Comparison of ENCODE assay signal across 8 cellular contexts in the genomic region with DNA sequence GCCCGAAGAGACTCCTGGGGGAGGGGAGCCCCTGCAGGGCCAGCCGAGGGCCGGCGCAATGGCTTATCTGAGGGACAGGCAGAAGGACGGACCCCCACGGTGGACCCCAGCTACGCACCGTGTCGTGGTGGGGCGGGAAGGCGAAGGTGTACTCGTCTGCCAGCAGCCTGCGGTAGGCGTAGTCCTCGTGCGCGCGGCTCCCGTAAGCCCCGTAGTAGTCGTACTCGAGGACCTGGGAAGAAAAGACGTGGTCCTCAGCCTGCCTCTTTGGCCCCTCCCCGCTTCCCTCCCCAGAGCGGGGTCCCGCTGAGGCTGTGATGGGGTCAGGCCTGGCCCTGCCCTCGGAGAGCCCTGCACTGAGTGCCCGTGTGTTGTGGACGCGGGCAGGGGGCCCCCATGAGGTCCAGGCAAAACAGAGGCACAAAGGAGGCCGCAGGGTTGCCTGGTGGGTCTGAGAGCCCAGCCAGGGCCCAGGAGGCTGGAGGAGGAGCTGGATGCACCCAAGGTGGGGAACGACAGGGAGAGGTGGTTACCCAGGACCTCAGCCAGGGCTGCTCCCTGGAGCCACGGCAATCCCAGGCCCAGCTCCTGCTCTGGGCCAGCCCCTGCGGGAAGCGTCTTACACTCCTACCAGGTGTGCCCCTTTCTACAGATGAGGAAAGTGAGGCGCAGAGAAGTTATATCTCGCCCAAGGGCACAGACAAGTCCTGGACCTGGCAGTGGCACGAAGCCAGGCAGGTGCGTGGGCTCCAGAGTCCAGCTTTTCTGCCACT. TPM values are rescaled to one million over a fixed set of nuclear protein-coding genes. Genes with fewer than 3 reads are reported as not detected.
DNase-seq lines count a peak whose midpoint lies in the region; ATAC-seq and TF ChIP-seq lines count a peak whose summit lies in the region.

No MANE protein-coding gene starts in this region.

- TF ChIP-seq CTCF in heart right ventricle (IDR thresholded peaks at IDR 0.05) = no peak

- DNase-seq in NCI-H1105 treated with DMSO at 0.1 percent for 48 hours (lab: John Stamatoyannopoulos, UW) (peak; percentile 60), heart right ventricle (no peak), A172 (ENCODE audit: low spot score) (no peak)
- peak; percentile 74 for DNase-seq in activated CD8-positive, alpha-beta memory T cell treated with anti-CD3 and anti-CD28 coated beads for 24 hours

- H3K9me3 ChIP-seq in heart right ventricle (no peaks in the 10 kb centered on the region), skeletal muscle satellite cell (replicated peaks; ENCODE audit: low read length) (no peaks in the 10 kb centered on the region)

- no peak overlapping the region for H3K4me2 ChIP-seq in skeletal muscle satellite cell (ENCODE audit: low read length)

- H3K27me3 ChIP-seq in heart right ventricle = peaks cover 11 to 37% (median 32%) of the 10 kb centered on the region in 7 donors
- peaks cover 4% of the 10 kb centered on the region for H3K27me3 ChIP-seq in skeletal muscle satellite cell (ENCODE audit: control insufficient read depth, insufficient read depth, low read length)

- peaks cover 11 to 39% (median 32%) of the 10 kb centered on the region in 9 donors for H3K4me1 ChIP-seq in heart right ventricle
- peaks cover 26% of the 10 kb centered on the region for H3K4me1 ChIP-seq in skeletal muscle satellite cell (ENCODE audit: control insufficient read depth, insufficient read depth, low read length)

- intact Hi-C loops in heart right ventricle (cut with DNase I) = no loop called here

- peak overlapping the region; percentile 35 for H3K9ac ChIP-seq in skeletal muscle satellite cell (ENCODE audit: low read depth, low read length)

- H3K4me3 ChIP-seq in heart right ventricle (peak overlapping the region in 8 of 10 donors; percentile 9 to 41 (median 30)), skeletal muscle satellite cell (ENCODE audit: low read length) (no peak overlapping the region)

- ATAC-seq in heart right ventricle = peak in 2 of 8 donors; percentile 15 to 21
- ATAC-seq in GM19467 (IDR thresholded peaks at IDR 0.05; ENCODE audit: unreplicated experiment) = no peak
- ATAC-seq in HG03378 (IDR thresholded peaks at IDR 0.05; ENCODE audit: unreplicated experiment) = no peak
- no peak for ATAC-seq in HG03520 (IDR thresholded peaks at IDR 0.05; ENCODE audit: unreplicated experiment)

- H3K27ac ChIP-seq in heart right ventricle = peak overlapping the region in 2 of 10 donors; percentile 35 to 49

- WGBS in heart right ventricle, 2 donors = 36 to 39% methylated on average over 39 of the region's 39 CpGs

- no peaks in the 10 kb centered on the region for H3K36me3 ChIP-seq in heart right ventricle
- no peaks in the 10 kb centered on the region for H3K36me3 ChIP-seq in skeletal muscle satellite cell (ENCODE audit: insufficient read depth, low read length)

RNA-seq across cellular contexts. Expression of a gene that starts 35.2 kb away (rescaled TPM):
- total RNA-seq in heart right ventricle = 1 to 10 TPM in 2 of 10 donors, under 1 TPM in 8; 0.28 to 1.8 (median 0.68) TPM
- under 1 TPM; 0.38 to 0.44 TPM for polyA plus RNA-seq in heart right ventricle
- 3.5 and 7.1 TPM in 2 replicates for total RNA-seq in skeletal muscle satellite cell (2012; rRNA removed)
- 30.5 and 31.0 TPM in 2 replicates for total RNA-seq in A172 (2014; rRNA removed; shearing (Covaris generic))

Comparison
In these comparisons a context has a peak if more than half of its experiments do, and no peak if none do; other contexts are left out.
1. DNase-seq: peak in NCI-H1105 treated with DMSO at 0.1 percent for 48 hours (single experiment) and activated CD8-positive, alpha-beta memory T cell treated with anti-CD3 and anti-CD28 coated beads for 24 hours (single experiment); none in heart right ventricle (0 of 2) and A172 (single experiment).
2. RNA of a gene that starts 35.2 kb away (total RNA-seq): 30.5 to 31.0 TPM in A172; 0.28 to 1.8 TPM in heart right ventricle; every median in the first group is over 10 times any median in the second.